ENCODE assay signal across 16 cellular contexts in the genomic region with DNA sequence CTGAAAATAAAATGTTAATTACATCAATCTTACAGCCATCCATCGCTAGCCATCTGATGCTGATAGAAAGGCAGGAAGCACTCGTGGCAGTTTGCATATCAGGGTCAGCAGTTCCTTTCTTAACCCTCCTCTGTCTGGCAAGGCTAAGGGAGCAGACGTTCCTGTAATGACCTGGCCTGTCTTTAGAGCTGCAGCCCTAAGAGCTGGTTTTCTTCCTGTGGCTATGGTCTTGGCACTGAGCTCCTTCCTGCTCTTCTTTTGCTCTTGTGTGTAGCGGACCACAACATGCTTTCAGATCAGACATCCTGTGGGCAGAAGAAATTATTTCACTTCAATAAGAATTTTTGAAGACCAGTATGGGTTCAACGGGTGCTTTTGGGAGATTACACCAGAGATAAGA.
A peak's percentile ranks its signal among the peaks of the same experiment; 100 is the strongest.
DNase-seq lines count a peak whose midpoint lies in the region; ATAC-seq and TF ChIP-seq lines count a peak whose summit lies in the region.
"Had no signal": no experiment of that assay in that cellular context is flagged by ENCODE, and none has a peak within 500 bp of the region (broad histone marks: within the 10 kb centered on the region; RNA-seq: fewer than 3 reads in every experiment).

No MANE protein-coding gene starts in this region.

- no peak overlapping the region for H3K9ac ChIP-seq in OCI-LY1 (ENCODE audit: low read length)

- peaks cover 21% of the 10 kb centered on the region for H3K4me1 ChIP-seq in OCI-LY1 (ENCODE audit: insufficient read depth, low read length, severe bottlenecking)

- H3K4me2 ChIP-seq in OCI-LY1 (ENCODE audit: low read length), result peak overlapping the region; percentile 25; the same call in 1 of the 2 replicates

- no peak overlapping the region for H3K4me3 ChIP-seq in OCI-LY1 (ENCODE audit: low read depth, low read length, poor library complexity, severe bottlenecking)

- H3K9me3 Mint-ChIP-seq in natural killer cell, result no peaks in the 10 kb centered on the region
- no peaks in the 10 kb centered on the region for H3K9me3 Mint-ChIP-seq in activated naive CD4-positive, alpha-beta T cell treated with anti-CD3 and anti-CD28 coated beads for 36 hours
- H3K9me3 Mint-ChIP-seq: CD4-positive, alpha-beta T cell; central memory CD8-positive, alpha-beta T cell; T-helper 1 cell treated with Interleukin-12 subunit alpha and Interleukin-12 subunit beta and Interleukin-4 antibody, amounts not matched to agents 30 μg/mL and 1 μg/mL, for 36 hours had no signal

- no peak for TF ChIP-seq CTCF in OCI-LY1 (IDR thresholded peaks at IDR 0.05; ENCODE audit: low read length)
- no peak for TF ChIP-seq CTCF in natural killer cell (IDR thresholded peaks at IDR 0.05)

- H3K4me1 Mint-ChIP-seq in natural killer cell, result peaks cover 73 to 79% of the 10 kb centered on the region in 2 donors
- no peaks in the 10 kb centered on the region for H3K4me1 Mint-ChIP-seq in activated naive CD4-positive, alpha-beta T cell treated with anti-CD3 and anti-CD28 coated beads for 36 hours (ENCODE audit: low read depth)
- H3K4me1 Mint-ChIP-seq: central memory CD8-positive, alpha-beta T cell had no signal

- intact Hi-C loops in natural killer cell (cut with micrococcal nuclease), result loop anchor here (2.0 kb wide), 3 partner anchors 14 to 54 kb away; no protein-coding TSS in a partner anchor
- intact Hi-C loops in activated naive CD4-positive, alpha-beta T cell treated with anti-CD3 and anti-CD28 coated beads for 36 hours (cut with micrococcal nuclease), result no loop called here
- intact Hi-C loops in left cardiac atrium (cut with DNase I), result loop anchor here in 1 of 2 donors (5.0 kb wide), 1 partner anchor 44 kb away; no protein-coding TSS in a partner anchor

- no peaks in the 10 kb centered on the region for H3K79me2 ChIP-seq in OCI-LY1 (ENCODE audit: insufficient read depth, low read length)

- DNase-seq in natural killer cell, result no peak
- DNase-seq in activated naive CD4-positive, alpha-beta T cell treated with anti-CD3 and anti-CD28 coated beads for 36 hours, result no peak
- no peak for DNase-seq in GOT3 (lab: John Stamatoyannopoulos, UW)
- no peak for DNase-seq in left cardiac atrium
- DNase-seq in activated CD8-positive, alpha-beta memory T cell treated with anti-CD3 and anti-CD28 coated beads, Interleukin-2, amount 50 U/mL, for 48 hours, result no peak
- DNase-seq: activated CD8-positive, alpha-beta T cell treated with anti-CD3 and anti-CD28 coated beads, Interleukin-2, amount 10 ng/mL, durations not matched to agents 7 days and 5 days; activated naive CD4-positive, alpha-beta T cell; CD4-positive, alpha-beta T cell; NCI-H1930; retina had no signal

- H3K36me3 ChIP-seq in OCI-LY1 (ENCODE audit: insufficient read depth, low read length), result no peaks in the 10 kb centered on the region; the same call in 1 of the 2 replicates

- H3K9me3 ChIP-seq in OCI-LY1 (ENCODE audit: low read length), result no peaks in the 10 kb centered on the region

- no peaks in the 10 kb centered on the region for H3F3A ChIP-seq in OCI-LY1 (ENCODE audit: insufficient read depth, low read length)

- peaks cover 5% of the 10 kb centered on the region; the same call in 1 of the 2 replicates for H3K27me3 ChIP-seq in OCI-LY1 (ENCODE audit: insufficient read depth, low read length)

- no peak overlapping the region for H2AFZ ChIP-seq in OCI-LY1 (ENCODE audit: low read length)

- no peak overlapping the region for H3K27ac ChIP-seq in OCI-LY1 (ENCODE audit: low read depth, low read length, poor library complexity, severe bottlenecking)

- peak overlapping the region; percentile 78 for H3K4me3 Mint-ChIP-seq in natural killer cell
- no peak overlapping the region for H3K4me3 Mint-ChIP-seq in activated naive CD4-positive, alpha-beta T cell treated with anti-CD3 and anti-CD28 coated beads for 36 hours
- H3K4me3 Mint-ChIP-seq: activated CD8-positive, alpha-beta T cell treated with anti-CD3 and anti-CD28 coated beads, Interleukin-2, amount 10 ng/mL, durations not matched to agents 7 days and 5 days; CD4-positive, alpha-beta T cell; central memory CD8-positive, alpha-beta T cell; T-helper 1 cell treated with Interleukin-12 subunit alpha and Interleukin-12 subunit beta and Interleukin-4 antibody, amounts not matched to agents 30 μg/mL and 1 μg/mL, for 36 hours had no signal

- ATAC-seq in GM18498 (IDR thresholded peaks at IDR 0.05; ENCODE audit: unreplicated experiment), result peak; percentile 59
- ATAC-seq in GM21737 (IDR thresholded peaks at IDR 0.05; ENCODE audit: unreplicated experiment), result peak; percentile 72
- ATAC-seq in natural killer cell, result peak; percentile 43 to 64 (median 55)
- ATAC-seq in left cardiac atrium, result no peak
- ATAC-seq: activated CD8-positive, alpha-beta T cell treated with anti-CD3 and anti-CD28 coated beads, Interleukin-2, amount 10 ng/mL, durations not matched to agents 7 days and 5 days had no signal

- no peaks in the 10 kb centered on the region for H4K20me1 ChIP-seq in OCI-LY1 (ENCODE audit: insufficient read depth, low read length)

- CTCF ChIA-PET in activated naive CD4-positive, alpha-beta T cell treated with anti-CD3 and anti-CD28 coated beads for 36 hours (lab: Charles Lee), result no interaction called here

- H3K27ac Mint-ChIP-seq in natural killer cell, result peak overlapping the region; percentile 91 to 94
- no peak overlapping the region for H3K27ac Mint-ChIP-seq in activated naive CD4-positive, alpha-beta T cell treated with anti-CD3 and anti-CD28 coated beads for 36 hours
- H3K27ac Mint-ChIP-seq: activated CD8-positive, alpha-beta T cell treated with anti-CD3 and anti-CD28 coated beads, Interleukin-2, amount 10 ng/mL, durations not matched to agents 7 days and 5 days; CD4-positive, alpha-beta T cell; T-helper 1 cell treated with Interleukin-12 subunit alpha and Interleukin-12 subunit beta and Interleukin-4 antibody, amounts not matched to agents 30 μg/mL and 1 μg/mL, for 36 hours had no signal

- H3K27me3 Mint-ChIP-seq in natural killer cell (ENCODE audit: low read depth in 2 of 2), result no peaks in the 10 kb centered on the region
- H3K27me3 Mint-ChIP-seq in activated naive CD4-positive, alpha-beta T cell treated with anti-CD3 and anti-CD28 coated beads for 36 hours (ENCODE audit: low read depth), result no peaks in the 10 kb centered on the region
- H3K27me3 Mint-ChIP-seq: CD4-positive, alpha-beta T cell; central memory CD8-positive, alpha-beta T cell had no signal

- no peaks in the 10 kb centered on the region for H3K36me3 Mint-ChIP-seq in natural killer cell
- no peaks in the 10 kb centered on the region for H3K36me3 Mint-ChIP-seq in activated naive CD4-positive, alpha-beta T cell treated with anti-CD3 and anti-CD28 coated beads for 36 hours (ENCODE audit: low read depth)
- H3K36me3 Mint-ChIP-seq: IgD-negative memory B cell had no signal

- no peaks in the 10 kb centered on the region for H3K9me2 ChIP-seq in OCI-LY1 (ENCODE audit: low read depth, low read length)

Comparison
In these comparisons a context has a peak if more than half of its experiments do, and no peak if none do; other contexts are left out.
1. ATAC-seq: peak in GM18498 (single experiment), GM21737 (single experiment) and natural killer cell (3 of 3); none in left cardiac atrium (0 of 2).